ENCODE assay signal across 22 cellular contexts in genomic region chr3:46102780-46103130, GRCh38.
DNase-seq lines count a peak whose midpoint lies in the region; ATAC-seq and TF ChIP-seq lines count a peak whose summit lies in the region.
"Had no signal": no experiment of that assay in that cellular context is flagged by ENCODE, and none has a peak within 500 bp of the region (broad histone marks: within the 10 kb centered on the region; RNA-seq: fewer than 3 reads in every experiment).

No MANE protein-coding gene starts in this region.

- H3K36me3 ChIP-seq in KMS-11 (ENCODE audit: insufficient read depth) = no peaks in the 10 kb centered on the region
- H3K36me3 ChIP-seq: BLaER1 had no signal

- peak; percentile 2 for DNase-seq in DMS53 (lab: John Stamatoyannopoulos, UW)
- no peak for DNase-seq in DMS53 treated with DMSO at 0.1 percent for 48 hours (lab: John Stamatoyannopoulos, UW; ENCODE audit: unreplicated experiment)
- DNase-seq in activated naive CD8-positive, alpha-beta T cell treated with anti-CD3 and anti-CD28 coated beads, Interleukin-2, amount 50 U/mL, for 24 hours = no peak
- DNase-seq in stimulated activated effector memory CD8-positive, alpha-beta T cell treated with anti-CD3 and anti-CD28 coated beads, Interleukin-12 subunit alpha, Interleukin-12 subunit beta, amount 100 ng/mL, for 72 hours (ENCODE audit: low spot score in 2 of 2) = no peak
- DNase-seq in type B pancreatic cell (ENCODE audit: extremely low spot score, unreplicated experiment) = no peak
- DNase-seq in mesenteric fat pad (ENCODE audit: low spot score) = no peak
- no peak for DNase-seq in DMS 273 (lab: John Stamatoyannopoulos, UW; ENCODE audit: unreplicated experiment)
- DNase-seq: ACHN; CD4-positive, alpha-beta T cell; COR-L47; DMS 273 treated with DMSO at 0.1 percent for 48 hours; HFFc6; NCI-H1092 treated with DMSO at 0.1 percent for 48 hours; NCI-H1436 treated with DMSO at 0.1 percent for 48 hours; NCI-H1930; NCI-H226; NCI-H510A treated with DMSO at 0.1 percent for 48 hours; NCI-H748 treated with DMSO at 0.1 percent for 48 hours had no signal

- H3K27me3 ChIP-seq in KMS-11 (ENCODE audit: insufficient read depth, low read depth) = no peaks in the 10 kb centered on the region
- H3K27me3 ChIP-seq: BLaER1 had no signal

- peaks cover 100% of the 10 kb centered on the region for H3K4me1 ChIP-seq in KMS-11 (ENCODE audit: low read depth, poor library complexity, severe bottlenecking)

- H3K4me3 Mint-ChIP-seq in activated naive CD8-positive, alpha-beta T cell treated with anti-CD3 and anti-CD28 coated beads, Interleukin-2, amount 50 U/mL, for 24 hours = no peak overlapping the region
- H3K4me3 Mint-ChIP-seq in stimulated activated effector memory CD8-positive, alpha-beta T cell treated with anti-CD3 and anti-CD28 coated beads, Interleukin-12 subunit alpha, Interleukin-12 subunit beta, amount 100 ng/mL, for 72 hours = no peak overlapping the region
- H3K4me3 Mint-ChIP-seq in type B pancreatic cell = no peak overlapping the region
- H3K4me3 Mint-ChIP-seq: CD4-positive, alpha-beta T cell; HFFc6 had no signal

- no peak overlapping the region for H3K9ac ChIP-seq in KMS-11
- H3K9ac ChIP-seq: BLaER1 had no signal

- H3K4me1 Mint-ChIP-seq in activated naive CD8-positive, alpha-beta T cell treated with anti-CD3 and anti-CD28 coated beads, Interleukin-2, amount 50 U/mL, for 24 hours = peaks cover 40% of the 10 kb centered on the region
- H3K4me1 Mint-ChIP-seq in stimulated activated effector memory CD8-positive, alpha-beta T cell treated with anti-CD3 and anti-CD28 coated beads, Interleukin-12 subunit alpha, Interleukin-12 subunit beta, amount 100 ng/mL, for 72 hours = peaks cover 74% of the 10 kb centered on the region
- H3K4me1 Mint-ChIP-seq in type B pancreatic cell (ENCODE audit: unreplicated experiment) = peaks cover 9% of the 10 kb centered on the region

- peak; percentile 41 for ATAC-seq in activated naive CD8-positive, alpha-beta T cell treated with anti-CD3 and anti-CD28 coated beads, Interleukin-2, amount 50 U/mL, for 24 hours
- ATAC-seq in stimulated activated effector memory CD8-positive, alpha-beta T cell treated with anti-CD3 and anti-CD28 coated beads, Interleukin-12 subunit alpha, Interleukin-12 subunit beta, amount 100 ng/mL, for 72 hours = peak; percentile 35
- ATAC-seq: Panc1 had no signal

- H3K4me3 ChIP-seq in KMS-11 (IDR thresholded peaks at IDR 0.05; ENCODE audit: insufficient read depth, low read depth, low read length) = no peak overlapping the region
- H3K4me3 ChIP-seq: BLaER1 had no signal

- peak overlapping the region; percentile 21; the same call in 1 of the 2 replicates for H3K27ac ChIP-seq in KMS-11
- H3K27ac ChIP-seq: 22Rv1, BLaER1 had no signal

- TF ChIP-seq CTCF in KMS-11 (conservative IDR thresholded peaks at IDR 0.05; ENCODE audit: low read depth, low read length) = no peak
- TF ChIP-seq CTCF in type B pancreatic cell (conservative IDR thresholded peaks at IDR 0.05) = no peak

- H3K4me2 ChIP-seq in KMS-11 = peak overlapping the region; percentile 29; the same call in 1 of the 2 replicates
- H3K4me2 ChIP-seq: BLaER1 had no signal

- no peaks in the 10 kb centered on the region for H4K20me1 ChIP-seq in KMS-11 (ENCODE audit: insufficient read depth)
- H4K20me1 ChIP-seq: BLaER1 had no signal

- H3K27me3 Mint-ChIP-seq in activated naive CD8-positive, alpha-beta T cell treated with anti-CD3 and anti-CD28 coated beads, Interleukin-2, amount 50 U/mL, for 24 hours = peaks cover 13% of the 10 kb centered on the region
- H3K27me3 Mint-ChIP-seq in type B pancreatic cell = peaks cover 3% of the 10 kb centered on the region
- H3K27me3 Mint-ChIP-seq: CD4-positive, alpha-beta T cell had no signal

- H3K79me2 ChIP-seq in KMS-11 (ENCODE audit: insufficient read depth, low read depth) = no peaks in the 10 kb centered on the region

- peaks cover 14% of the 10 kb centered on the region for H3K9me3 Mint-ChIP-seq in activated naive CD8-positive, alpha-beta T cell treated with anti-CD3 and anti-CD28 coated beads, Interleukin-2, amount 50 U/mL, for 24 hours
- peaks cover 9% of the 10 kb centered on the region for H3K9me3 Mint-ChIP-seq in stimulated activated effector memory CD8-positive, alpha-beta T cell treated with anti-CD3 and anti-CD28 coated beads, Interleukin-12 subunit alpha, Interleukin-12 subunit beta, amount 100 ng/mL, for 72 hours
- peaks cover 3% of the 10 kb centered on the region for H3K9me3 Mint-ChIP-seq in type B pancreatic cell
- H3K9me3 Mint-ChIP-seq: CD4-positive, alpha-beta T cell; HFFc6 had no signal

- peaks cover 8% of the 10 kb centered on the region for H3K36me3 Mint-ChIP-seq in activated naive CD8-positive, alpha-beta T cell treated with anti-CD3 and anti-CD28 coated beads, Interleukin-2, amount 50 U/mL, for 24 hours (ENCODE audit: low read depth)
- peaks cover 9% of the 10 kb centered on the region for H3K36me3 Mint-ChIP-seq in stimulated activated effector memory CD8-positive, alpha-beta T cell treated with anti-CD3 and anti-CD28 coated beads, Interleukin-12 subunit alpha, Interleukin-12 subunit beta, amount 100 ng/mL, for 72 hours
- no peaks in the 10 kb centered on the region for H3K36me3 Mint-ChIP-seq in type B pancreatic cell

- no peak overlapping the region; the same call in 1 of the 2 replicates for H2AFZ ChIP-seq in KMS-11 (ENCODE audit: low read depth)

- no peak overlapping the region for H3K27ac Mint-ChIP-seq in activated naive CD8-positive, alpha-beta T cell treated with anti-CD3 and anti-CD28 coated beads, Interleukin-2, amount 50 U/mL, for 24 hours
- peak overlapping the region; percentile 64 for H3K27ac Mint-ChIP-seq in stimulated activated effector memory CD8-positive, alpha-beta T cell treated with anti-CD3 and anti-CD28 coated beads, Interleukin-12 subunit alpha, Interleukin-12 subunit beta, amount 100 ng/mL, for 72 hours
- H3K27ac Mint-ChIP-seq in type B pancreatic cell = no peak overlapping the region
- H3K27ac Mint-ChIP-seq: CD4-positive, alpha-beta T cell; HFFc6 had no signal
